ENCODE assay signal across 1 cellular context in the genomic region with DNA sequence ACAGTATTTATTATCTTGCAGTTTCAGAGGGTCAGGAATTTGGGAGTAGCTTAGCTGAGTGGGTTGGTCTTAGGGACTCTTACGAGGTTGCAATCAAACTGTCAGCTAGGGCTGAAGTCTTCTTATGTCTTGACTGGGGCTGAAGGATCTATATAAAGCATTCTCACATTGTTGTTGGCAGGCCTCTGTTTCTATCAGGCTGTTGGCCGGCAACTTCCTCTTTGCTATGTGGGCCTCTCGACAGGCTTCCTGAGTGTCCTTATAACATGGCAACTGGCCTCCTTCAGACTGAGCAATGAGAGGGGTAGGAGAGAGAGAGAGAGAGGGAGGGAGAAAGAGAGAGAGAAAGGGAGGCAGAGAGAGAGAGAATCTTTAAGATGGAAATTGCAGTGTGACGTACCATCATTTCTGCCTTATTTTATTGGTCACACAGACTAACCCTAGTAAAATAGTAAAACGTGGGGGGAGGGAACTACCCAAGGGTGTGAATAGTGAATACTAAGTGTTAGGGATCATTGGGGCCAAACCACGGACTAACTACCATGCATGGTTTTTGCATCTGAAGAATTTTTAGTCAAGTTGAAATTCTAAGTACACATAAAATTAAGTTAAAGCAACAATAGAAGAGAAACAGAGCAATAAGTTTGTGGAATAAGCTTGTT.
TF ChIP-seq lines count a peak whose summit lies in the region.

No MANE protein-coding gene starts in this region.

TF ChIP-seq in H1, 55 proteins besides CTCF, POLR2A, EP300 and RAD21 (continued from another document):
- no peak for TF ChIP-seq HDAC2 (IDR thresholded peaks at IDR 0.05; ENCODE audit: borderline replicate concordance in 1 of 2, low read depth in 2 of 2, low read length in 2 of 2)
- TF ChIP-seq HDAC6 (IDR thresholded peaks at IDR 0.05; ENCODE audit: low read depth, low read length), result no peak
- no peak for TF ChIP-seq SRF (IDR thresholded peaks at IDR 0.05; ENCODE audit: low read depth, low read length)
- TF ChIP-seq CHD1 (IDR thresholded peaks at IDR 0.05; ENCODE audit: low read depth, low read length), result no peak
TF ChIP-seq in H1: peak in this region for 0.
